Comparison of ENCODE assay signal across 35 cellular contexts in genomic region chr18:12008842-12009580, GRCh38. TPM values are rescaled to one million over a fixed set of nuclear protein-coding genes. Genes with fewer than 3 reads are reported as not detected.
A peak's percentile ranks its signal among the peaks of the same experiment; 100 is the strongest.
DNase-seq lines count a peak whose midpoint lies in the region; ATAC-seq, FAIRE-seq and TF ChIP-seq lines count a peak whose summit lies in the region.
"Had no signal": no experiment of that assay in that cellular context is flagged by ENCODE, and none has a peak within 500 bp of the region (broad histone marks: within the 10 kb centered on the region; RNA-seq: fewer than 3 reads in every experiment).

No MANE protein-coding gene starts in this region.

- H3K27me3 ChIP-seq in left ventricle myocardium inferior (ENCODE audit: low read depth) (no peaks in the 10 kb centered on the region), neuronal stem cell (ENCODE audit: control insufficient read depth in 3 of 3, insufficient read depth in 3 of 3, low read depth in 1 of 3, low read length in 3 of 3) (no peaks in the 10 kb centered on the region)
- H3K27me3 ChIP-seq: dorsolateral prefrontal cortex, upper lobe of left lung had no signal

- H3K79me1 ChIP-seq in neuronal stem cell (ENCODE audit: low read depth, low read length), result no peaks in the 10 kb centered on the region

- H3K23ac ChIP-seq in neuronal stem cell (ENCODE audit: low read depth, low read length, poor library complexity), result no peak overlapping the region

- no peak overlapping the region for H3K4me2 ChIP-seq in neuronal stem cell (ENCODE audit: insufficient read depth, low read length, poor library complexity, severe bottlenecking)

- H3K4ac ChIP-seq in neuronal stem cell (ENCODE audit: low read length), result no peak overlapping the region

- TF ChIP-seq CTCF in left ventricle myocardium inferior (IDR thresholded peaks at IDR 0.05; ENCODE audit: borderline replicate concordance) (no peak), kidney (IDR thresholded peaks at IDR 0.05; ENCODE audit: borderline replicate concordance, extremely low read depth, insufficient read depth) (no peak), foreskin fibroblast (IDR thresholded peaks at IDR 0.05; ENCODE audit: low read depth, low read length) (no peak)

- H3K14ac ChIP-seq in neuronal stem cell (ENCODE audit: low read length), result no peak overlapping the region

- no peak overlapping the region for H3K18ac ChIP-seq in neuronal stem cell (ENCODE audit: low read length)

- peaks cover 41% of the 10 kb centered on the region for H3K4me1 ChIP-seq in left ventricle myocardium inferior
- peaks cover 32 to 42% of the 10 kb centered on the region in 2 donors for H3K4me1 ChIP-seq in kidney (ENCODE audit: control insufficient read depth in 1 of 2, insufficient read depth in 1 of 2, low read depth in 1 of 2, low read length in 2 of 2)
- peaks cover 7 to 12% of the 10 kb centered on the region in 2 donors for H3K4me1 ChIP-seq in neuronal stem cell (ENCODE audit: control insufficient read depth in 2 of 2, insufficient read depth in 1 of 2, low read depth in 1 of 2, low read length in 2 of 2)

- intact Hi-C loops in left ventricle myocardium inferior (cut with micrococcal nuclease) (no loop called here), Right ventricle myocardium superior (cut with DNase I) (no loop called here), kidney (cut with DNase I) (no loop called here)

- DNase-seq in left ventricle myocardium inferior, result no peak
- DNase-seq in Right ventricle myocardium superior, result no peak
- peak; percentile 41 for DNase-seq in kidney
- no peak for DNase-seq in neuronal stem cell (ENCODE audit: low spot score)
- no peak for DNase-seq in HUDEP-2 (lab: John Stamatoyannopoulos, UW; ENCODE audit: unreplicated experiment in 76 of 76)
- no peak for DNase-seq in foreskin fibroblast
- no peak for DNase-seq in NCI-H526 treated with DMSO at 0.1 percent for 48 hours (lab: John Stamatoyannopoulos, UW)
- DNase-seq: activated CD4-positive, alpha-beta memory T cell treated with anti-CD3 and anti-CD28 coated beads for 36 hours; activated CD4-positive, alpha-beta T cell treated with anti-CD3 and anti-CD28 coated beads for 1 hour; activated naive CD4-positive, alpha-beta T cell treated with anti-CD3 and anti-CD28 coated beads for 36 hours; central memory CD4-positive, alpha-beta T cell; DND-41; dorsolateral prefrontal cortex; GF-D8; hypothalamus; Kasumi-1; mesenchymal stem cell; naive B cell; NCI-H1417 treated with DMSO at 0.1 percent for 48 hours; NCI-H2081; NCI-H2227 treated with DMSO at 0.1 percent for 48 hours; NCI-H526; PC-3; psoas muscle; stimulated activated CD4-positive, alpha-beta T cell treated with anti-CD3 and anti-CD28 coated beads, Interleukin-15, amount 100 ng/mL, for 24 hours; stimulated activated CD4-positive, alpha-beta T cell treated with anti-CD3 and anti-CD28 coated beads, Interleukin-4, amount 100 ng/mL, for 4 hours; substantia nigra; upper lobe of left lung had no signal

- H2BK5ac ChIP-seq in neuronal stem cell (ENCODE audit: low read length), result no peak overlapping the region

- H2AFZ ChIP-seq in neuronal stem cell (ENCODE audit: low read length), result no peak overlapping the region

- H3K9me3 ChIP-seq in left ventricle myocardium inferior (replicated peaks) (no peaks in the 10 kb centered on the region), kidney (ENCODE audit: control insufficient read depth in 1 of 2, low read length in 2 of 2) (no peaks in the 10 kb centered on the region), neuronal stem cell (replicated peaks in 1 of 2; ENCODE audit: control insufficient read depth in 2 of 2, insufficient read depth in 1 of 2, low read depth in 1 of 2, low read length in 2 of 2) (no peaks in the 10 kb centered on the region)
- H3K9me3 ChIP-seq: psoas muscle, upper lobe of left lung had no signal

- H3K9ac ChIP-seq in kidney (ENCODE audit: low read length in 2 of 2), result no peak overlapping the region
- no peak overlapping the region for H3K9ac ChIP-seq in neuronal stem cell (ENCODE audit: low read depth, low read length, poor library complexity)

- H2BK120ac ChIP-seq in neuronal stem cell (ENCODE audit: low read depth, low read length), result no peak overlapping the region

- H4K8ac ChIP-seq in neuronal stem cell (ENCODE audit: low read depth, low read length), result no peak overlapping the region

- H2BK15ac ChIP-seq in neuronal stem cell (ENCODE audit: low read length), result no peak overlapping the region

- peak overlapping the region; percentile 80 for H3K27ac ChIP-seq in left ventricle myocardium inferior (replicated peaks)
- H3K27ac ChIP-seq in kidney (ENCODE audit: low read depth in 2 of 2, low read length in 2 of 2), result peak overlapping the region; percentile 8 to 23
- no peak overlapping the region for H3K27ac ChIP-seq in neuronal stem cell (replicated peaks; ENCODE audit: low read length)
- H3K27ac ChIP-seq: C4-2B, dorsolateral prefrontal cortex, psoas muscle, upper lobe of left lung had no signal

- H3K4me3 ChIP-seq in left ventricle myocardium inferior (no peak overlapping the region), kidney (ENCODE audit: low read length in 2 of 2) (no peak overlapping the region), neuronal stem cell (ENCODE audit: low read length in 2 of 2) (no peak overlapping the region), foreskin fibroblast (ENCODE audit: low read depth in 1 of 2, low read length in 2 of 2) (no peak overlapping the region)
- H3K4me3 ChIP-seq: dorsolateral prefrontal cortex, psoas muscle, upper lobe of left lung had no signal

- no peak for FAIRE-seq in kidney (lab: Jason Lieb, UNC)
- FAIRE-seq: endothelial cell of umbilical vein, H54, TTC549 had no signal

- no peak overlapping the region for H4K91ac ChIP-seq in neuronal stem cell (ENCODE audit: low read depth, low read length, poor library complexity)

- WGBS in neuronal stem cell (ENCODE audit: extremely low coverage in 2 of 2, insufficient read length in 2 of 2, insufficient replicate concordance in 1 of 2), 2 donors, result no CpG with 5 or more reads among the region's 6 CpGs

- ATAC-seq in Right ventricle myocardium superior (ENCODE audit: poor library complexity), result no peak
- ATAC-seq in GM21723 (IDR thresholded peaks at IDR 0.05; ENCODE audit: unreplicated experiment), result no peak
- ATAC-seq: PC-3, psoas muscle, Right ventricle myocardium inferior, SK-N-SH treated with all-trans-retinoic acid at 6 μM for 48 hours had no signal

- H3K36me3 ChIP-seq in left ventricle myocardium inferior (peaks cover 46% of the 10 kb centered on the region), kidney (ENCODE audit: control insufficient read depth in 1 of 2, insufficient read depth in 2 of 2, low read length in 2 of 2) (peaks cover 5 to 36% of the 10 kb centered on the region in 2 donors), neuronal stem cell (replicated peaks in 1 of 2; ENCODE audit: control insufficient read depth in 2 of 2, insufficient read depth in 2 of 2, low read length in 2 of 2) (peaks cover 27 to 73% of the 10 kb centered on the region in 2 donors)

- H2BK12ac ChIP-seq in neuronal stem cell (ENCODE audit: low read length), result no peak overlapping the region

- H2AK5ac ChIP-seq in neuronal stem cell (ENCODE audit: low read depth, low read length), result peak overlapping the region; percentile 15

RNA-seq across cellular contexts. Expression of gene IMPA2, which starts 27.7 kb away (rescaled TPM):
- total RNA-seq in left ventricle myocardium inferior, result 51.5 TPM
- 85.8 TPM for total RNA-seq in Right ventricle myocardium superior
- total RNA-seq in kidney, result 157 TPM
- 348 TPM for polyA plus RNA-seq in kidney (ENCODE audit: insufficient read depth, low read depth, low replicate concordance)
- polyA plus RNA-seq in neuronal stem cell (2013, experiment 1 of 2), result 71.9 TPM
- 69.5 TPM for polyA plus RNA-seq in neuronal stem cell (2013, experiment 2 of 2)
